Comparison of ENCODE assay signal across 1 cellular context in genomic region chr12:110582286-110583136, GRCh38.
TF ChIP-seq lines count a peak whose summit lies in the region.

No MANE protein-coding gene starts in this region.

TF ChIP-seq in K562, 482 proteins besides CTCF, POLR2A, EP300 and RAD21 (continued from another document):
- TF ChIP-seq, protein P1, sequence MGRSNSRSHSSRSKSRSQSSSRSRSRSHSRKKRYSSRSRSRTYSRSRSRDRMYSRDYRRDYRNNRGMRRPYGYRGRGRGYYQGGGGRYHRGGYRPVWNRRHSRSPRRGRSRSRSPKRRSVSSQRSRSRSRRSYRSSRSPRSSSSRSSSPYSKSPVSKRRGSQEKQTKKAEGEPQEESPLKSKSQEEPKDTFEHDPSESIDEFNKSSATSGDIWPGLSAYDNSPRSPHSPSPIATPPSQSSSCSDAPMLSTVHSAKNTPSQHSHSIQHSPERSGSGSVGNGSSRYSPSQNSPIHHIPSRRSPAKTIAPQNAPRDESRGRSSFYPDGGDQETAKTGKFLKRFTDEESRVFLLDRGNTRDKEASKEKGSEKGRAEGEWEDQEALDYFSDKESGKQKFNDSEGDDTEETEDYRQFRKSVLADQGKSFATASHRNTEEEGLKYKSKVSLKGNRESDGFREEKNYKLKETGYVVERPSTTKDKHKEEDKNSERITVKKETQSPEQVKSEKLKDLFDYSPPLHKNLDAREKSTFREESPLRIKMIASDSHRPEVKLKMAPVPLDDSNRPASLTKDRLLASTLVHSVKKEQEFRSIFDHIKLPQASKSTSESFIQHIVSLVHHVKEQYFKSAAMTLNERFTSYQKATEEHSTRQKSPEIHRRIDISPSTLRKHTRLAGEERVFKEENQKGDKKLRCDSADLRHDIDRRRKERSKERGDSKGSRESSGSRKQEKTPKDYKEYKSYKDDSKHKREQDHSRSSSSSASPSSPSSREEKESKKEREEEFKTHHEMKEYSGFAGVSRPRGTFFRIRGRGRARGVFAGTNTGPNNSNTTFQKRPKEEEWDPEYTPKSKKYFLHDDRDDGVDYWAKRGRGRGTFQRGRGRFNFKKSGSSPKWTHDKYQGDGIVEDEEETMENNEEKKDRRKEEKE (IDR thresholded peaks at IDR 0.05; ENCODE audit: borderline replicate concordance in 1 of 2, control insufficient read depth in 1 of 2, low read depth in 2 of 2, low read length in 1 of 2) = no peak
- TF ChIP-seq SIN3A (IDR thresholded peaks at IDR 0.05; ENCODE audit: borderline replicate concordance in 2 of 2, control insufficient read depth in 1 of 2, low read depth in 2 of 2, low read length in 2 of 2) (peak; percentile 31 to 41; a peak in 2 of 4 replicates), ZNF431 (CRISPR knock-in tag; IDR thresholded peaks at IDR 0.05) (0 out of 2 replicates have a peak, but pooled peaks have one; percentile 44), CHD1 (IDR thresholded peaks at IDR 0.05; ENCODE audit: low read length) (peak; percentile 74), MYBL2 (IDR thresholded peaks at IDR 0.05; ENCODE audit: low read depth) (no peak), MYBL2 (CRISPR knock-in tag; IDR thresholded peaks at IDR 0.05; ENCODE audit: borderline replicate concordance) (no peak), ZNF232 (CRISPR knock-in tag; IDR thresholded peaks at IDR 0.05) (peak; percentile 56; the same call in 1 of the 2 replicates), SIX5 (IDR thresholded peaks at IDR 0.05; ENCODE audit: borderline replicate concordance in 1 of 2, insufficient read depth in 1 of 2, low read depth in 1 of 2, low read length in 2 of 2) (no peak), SRSF9 (IDR thresholded peaks at IDR 0.05; ENCODE audit: borderline replicate concordance, low read depth, low read length) (no peak), NR3C1 (CRISPR knock-in tag; IDR thresholded peaks at IDR 0.05) (0 out of 2 replicates have a peak, but pooled peaks have one; percentile 38), MAX (CRISPR knock-in tag; IDR thresholded peaks at IDR 0.05) (peak; percentile 84), SAFB (IDR thresholded peaks at IDR 0.05; ENCODE audit: borderline replicate concordance, low read depth, low read length) (no peak)
- TF ChIP-seq, protein P2, sequence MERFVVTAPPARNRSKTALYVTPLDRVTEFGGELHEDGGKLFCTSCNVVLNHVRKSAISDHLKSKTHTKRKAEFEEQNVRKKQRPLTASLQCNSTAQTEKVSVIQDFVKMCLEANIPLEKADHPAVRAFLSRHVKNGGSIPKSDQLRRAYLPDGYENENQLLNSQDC (CRISPR knock-in tag; IDR thresholded peaks at IDR 0.05) = no peak
- TF ChIP-seq, protein P3, sequence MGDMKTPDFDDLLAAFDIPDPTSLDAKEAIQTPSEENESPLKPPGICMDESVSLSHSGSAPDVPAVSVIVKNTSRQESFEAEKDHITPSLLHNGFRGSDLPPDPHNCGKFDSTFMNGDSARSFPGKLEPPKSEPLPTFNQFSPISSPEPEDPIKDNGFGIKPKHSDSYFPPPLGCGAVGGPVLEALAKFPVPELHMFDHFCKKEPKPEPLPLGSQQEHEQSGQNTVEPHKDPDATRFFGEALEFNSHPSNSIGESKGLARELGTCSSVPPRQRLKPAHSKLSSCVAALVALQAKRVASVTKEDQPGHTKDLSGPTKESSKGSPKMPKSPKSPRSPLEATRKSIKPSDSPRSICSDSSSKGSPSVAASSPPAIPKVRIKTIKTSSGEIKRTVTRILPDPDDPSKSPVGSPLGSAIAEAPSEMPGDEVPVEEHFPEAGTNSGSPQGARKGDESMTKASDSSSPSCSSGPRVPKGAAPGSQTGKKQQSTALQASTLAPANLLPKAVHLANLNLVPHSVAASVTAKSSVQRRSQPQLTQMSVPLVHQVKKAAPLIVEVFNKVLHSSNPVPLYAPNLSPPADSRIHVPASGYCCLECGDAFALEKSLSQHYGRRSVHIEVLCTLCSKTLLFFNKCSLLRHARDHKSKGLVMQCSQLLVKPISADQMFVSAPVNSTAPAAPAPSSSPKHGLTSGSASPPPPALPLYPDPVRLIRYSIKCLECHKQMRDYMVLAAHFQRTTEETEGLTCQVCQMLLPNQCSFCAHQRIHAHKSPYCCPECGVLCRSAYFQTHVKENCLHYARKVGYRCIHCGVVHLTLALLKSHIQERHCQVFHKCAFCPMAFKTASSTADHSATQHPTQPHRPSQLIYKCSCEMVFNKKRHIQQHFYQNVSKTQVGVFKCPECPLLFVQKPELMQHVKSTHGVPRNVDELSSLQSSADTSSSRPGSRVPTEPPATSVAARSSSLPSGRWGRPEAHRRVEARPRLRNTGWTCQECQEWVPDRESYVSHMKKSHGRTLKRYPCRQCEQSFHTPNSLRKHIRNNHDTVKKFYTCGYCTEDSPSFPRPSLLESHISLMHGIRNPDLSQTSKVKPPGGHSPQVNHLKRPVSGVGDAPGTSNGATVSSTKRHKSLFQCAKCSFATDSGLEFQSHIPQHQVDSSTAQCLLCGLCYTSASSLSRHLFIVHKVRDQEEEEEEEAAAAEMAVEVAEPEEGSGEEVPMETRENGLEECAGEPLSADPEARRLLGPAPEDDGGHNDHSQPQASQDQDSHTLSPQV (IDR thresholded peaks at IDR 0.05) = no peak; the same call in 1 of the 2 replicates
